In genomic region chr17:30219315-30219714, GRCh38 we compare ENCODE assay signal across 32 cellular contexts. TPM values are rescaled to one million over a fixed set of nuclear protein-coding genes. Genes with fewer than 3 reads are reported as not detected.
"Had no signal": no experiment of that assay in that cellular context is flagged by ENCODE, and none has a peak within 500 bp of the region (broad histone marks: within the 10 kb centered on the region; RNA-seq: fewer than 3 reads in every experiment).

No MANE protein-coding gene starts in this region.

- H3K9ac ChIP-seq: neural progenitor cell, parathyroid adenoma had no signal

- H3K4me3 Mint-ChIP-seq: immature natural killer cell; natural killer cell; nephron progenitor cell; neural progenitor cell; stimulated activated naive B cell treated with anti-CD40 and anti-IgM and Interleukin-4, amounts not matched to agents 10 μg/mL and 1 μg/mL and 100 μg/mL, for 72 hours had no signal

- H3K27me3 ChIP-seq: left lung, neural progenitor cell, right atrium auricular region, right lobe of liver, stomach, testis, thyroid gland, transverse colon, upper lobe of left lung, vagina had no signal

- H3K27ac ChIP-seq: left lung, lower lobe of right lung, neural progenitor cell, neutrophil, parathyroid adenoma, right atrium auricular region, right lobe of liver, stomach, testis, thyroid gland, transverse colon, vagina had no signal

- H3K9me3 ChIP-seq: left lung, lower lobe of right lung, neutrophil, right atrium auricular region, right lobe of liver, stomach, testis, thyroid gland, transverse colon, upper lobe of left lung, vagina had no signal

- ATAC-seq: left lung; lower lobe of right lung; natural killer cell; stimulated activated naive CD8-positive, alpha-beta T cell treated with anti-CD3 and anti-CD28 coated beads, Interleukin-15, Interleukin-2, amounts not matched to agents 100 U/mL and 50 U/mL, for 24 hours had no signal

- H3K36me3 ChIP-seq: neural progenitor cell, neutrophil, right atrium auricular region, right lobe of liver, stomach, thyroid gland, transverse colon, vagina had no signal

- H3K9me3 Mint-ChIP-seq: immature natural killer cell, natural killer cell, nephron progenitor cell had no signal

- H3K79me2 ChIP-seq: parathyroid adenoma had no signal

- H3K4me3 ChIP-seq: left lung, lower lobe of right lung, neural progenitor cell, right atrium auricular region, right lobe of liver, smooth muscle cell, stomach, testis, thyroid gland, transverse colon, upper lobe of left lung, vagina had no signal

- H3K4me1 Mint-ChIP-seq: immature natural killer cell, natural killer cell had no signal

- FAIRE-seq: islet of Langerhans, kidney had no signal

- H3K27ac Mint-ChIP-seq: immature natural killer cell; natural killer cell; nephron progenitor cell; neural progenitor cell; progenitor cell of endocrine pancreas; stimulated activated naive B cell treated with anti-CD40 and anti-IgM and Interleukin-4, amounts not matched to agents 10 μg/mL and 1 μg/mL and 100 μg/mL, for 72 hours had no signal

- H2AFZ ChIP-seq: neural progenitor cell, parathyroid adenoma had no signal

- H3K36me3 Mint-ChIP-seq: immature natural killer cell, natural killer cell, neural progenitor cell had no signal

- DNase-seq: hypothalamus; immature natural killer cell; kidney; left colon; left lung; lower lobe of right lung; mammary epithelial cell; mesenchymal stem cell; natural killer cell; nephron progenitor cell; occipital lobe; stimulated activated CD4-positive, alpha-beta T cell treated with anti-CD3 and anti-CD28 coated beads, Interleukin-12 subunit alpha, Interleukin-12 subunit beta, amount 100 ng/mL, for 4 hours; stimulated activated CD4-positive, alpha-beta T cell treated with anti-CD3 and anti-CD28 coated beads, Interleukin-15, amount 100 ng/mL, for 24 hours; stimulated activated CD4-positive, alpha-beta T cell treated with anti-CD3 and anti-CD28 coated beads, Interleukin-2, amount 100 ng/mL, for 24 hours; stimulated activated CD4-positive, alpha-beta T cell treated with anti-CD3 and anti-CD28 coated beads, Interleukin-4, amount 100 ng/mL, for 1 hour; stimulated activated naive B cell treated with anti-CD40 and anti-IgM and Interleukin-4, amounts not matched to agents 10 μg/mL and 1 μg/mL and 100 μg/mL, for 72 hours; stimulated activated naive CD8-positive, alpha-beta T cell treated with anti-CD3 and anti-CD28 coated beads, Interleukin-15, Interleukin-2, amounts not matched to agents 100 U/mL and 50 U/mL, for 24 hours; stomach; testis; thyroid gland; transverse colon; upper lobe of left lung had no signal

- H3K4me2 ChIP-seq: neural progenitor cell, smooth muscle cell had no signal

- H3K4me1 ChIP-seq: left lung, lower lobe of right lung, parathyroid adenoma, right atrium auricular region, stomach, testis, thyroid gland, transverse colon, vagina had no signal

RNA-seq across cellular contexts. Expression of gene SLC6A4, which starts 16.2 kb away (rescaled TPM):
- total RNA-seq: mammary epithelial cell, mucosa of gallbladder, right lobe of liver had no signal
- polyA plus RNA-seq: mammary epithelial cell had no signal
